ENCODE assay signal across 20 cellular contexts in genomic region chr2:134934150-134934549, GRCh38. TPM values are rescaled to one million over a fixed set of nuclear protein-coding genes. Genes with fewer than 3 reads are reported as not detected.
DNase-seq lines count a peak whose midpoint lies in the region; ATAC-seq, FAIRE-seq and TF ChIP-seq lines count a peak whose summit lies in the region.
"Had no signal": no experiment of that assay in that cellular context is flagged by ENCODE, and none has a peak within 500 bp of the region (broad histone marks: within the 10 kb centered on the region; RNA-seq: fewer than 3 reads in every experiment).

No MANE protein-coding gene starts in this region.

- no peak for TF ChIP-seq CTCF in natural killer cell (IDR thresholded peaks at IDR 0.05)
- TF ChIP-seq CTCF in HepG2 (CRISPR knock-in tag; IDR thresholded peaks at IDR 0.05): no peak

- in situ Hi-C loops in HepG2 (cut with HindIII; ENCODE audit: extremely low pct_ligation_motif_present, low pct_unique_long_range_greater_than_20kb): no loop called here

- no peaks in the 10 kb centered on the region for H3K9me3 Mint-ChIP-seq in natural killer cell
- H3K9me3 Mint-ChIP-seq in natural killer cell treated with Interleukin-12 subunit alpha and Interleukin-12 subunit beta and Interleukin-15 and Interleukin-18, amount 100 ng/mL, for 72 hours: no peaks in the 10 kb centered on the region
- H3K9me3 Mint-ChIP-seq: brain had no signal

- H3K27me3 Mint-ChIP-seq in natural killer cell (ENCODE audit: low read depth in 2 of 2) (no peaks in the 10 kb centered on the region), T-helper 17 cell (no peaks in the 10 kb centered on the region)
- no peaks in the 10 kb centered on the region for H3K27me3 Mint-ChIP-seq in natural killer cell treated with Interleukin-12 subunit alpha and Interleukin-12 subunit beta and Interleukin-15 and Interleukin-18, amount 100 ng/mL, for 72 hours
- H3K27me3 Mint-ChIP-seq: brain had no signal

- H3K27ac Mint-ChIP-seq in natural killer cell: peak overlapping the region; percentile 31 to 33
- H3K27ac Mint-ChIP-seq in natural killer cell treated with Interleukin-12 subunit alpha and Interleukin-12 subunit beta and Interleukin-15 and Interleukin-18, amount 100 ng/mL, for 72 hours: peak overlapping the region in 1 of 2 donors; percentile 71
- H3K27ac Mint-ChIP-seq in T-helper 17 cell: peak overlapping the region; percentile 11

- DNase-seq in natural killer cell: no peak
- DNase-seq in natural killer cell treated with Interleukin-12 subunit alpha and Interleukin-12 subunit beta and Interleukin-15 and Interleukin-18, amount 100 ng/mL, for 72 hours (ENCODE audit: low spot score): no peak
- no peak for DNase-seq in T-helper 17 cell
- DNase-seq in HepG2 (ENCODE audit: low spot score): no peak
- no peak for DNase-seq in DMS53 treated with DMSO at 0.1 percent for 48 hours (lab: John Stamatoyannopoulos, UW; ENCODE audit: unreplicated experiment)
- DNase-seq in MV-4-11 (lab: John Stamatoyannopoulos, UW): no peak
- no peak for DNase-seq in UCSD-AML1 (lab: John Stamatoyannopoulos, UW; ENCODE audit: unreplicated experiment)
- no peak for DNase-seq in medulla oblongata (ENCODE audit: extremely low spot score)
- DNase-seq: activated CD4-positive, alpha-beta T cell treated with anti-CD3 and anti-CD28 coated beads for 4 hours; activated naive CD4-positive, alpha-beta T cell treated with anti-CD3 and anti-CD28 coated beads, Interleukin-2, amount 50 U/mL, for 16 hours; COR-L47; cortex of kidney; KG1; NCI-H1105; NCI-H2107; NCI-H524; SIG-M5; stimulated activated CD4-positive, alpha-beta T cell treated with anti-CD3 and anti-CD28 coated beads, Interleukin-2, amount 100 ng/mL, for 24 hours had no signal

- ATAC-seq in natural killer cell (no peak), T-helper 17 cell (no peak), HepG2 (no peak)
- no peak for ATAC-seq in natural killer cell treated with Interleukin-12 subunit alpha and Interleukin-12 subunit beta and Interleukin-15 and Interleukin-18, amount 100 ng/mL, for 72 hours
- ATAC-seq: gastroesophageal sphincter had no signal

- no peak for TF ChIP-seq POLR2A in HepG2 (IDR thresholded peaks at IDR 0.05; ENCODE audit: insufficient read depth in 1 of 2, low read depth in 2 of 2, low read length in 2 of 2)

- H3K4me3 Mint-ChIP-seq in natural killer cell (no peak overlapping the region), T-helper 17 cell (no peak overlapping the region)
- no peak overlapping the region for H3K4me3 Mint-ChIP-seq in natural killer cell treated with Interleukin-12 subunit alpha and Interleukin-12 subunit beta and Interleukin-15 and Interleukin-18, amount 100 ng/mL, for 72 hours
- H3K4me3 Mint-ChIP-seq: brain had no signal

- no peak overlapping the region for H3K4me3 ChIP-seq in HepG2 (replicated peaks in 1 of 3; ENCODE audit: insufficient read depth in 1 of 3, low read depth in 2 of 3, low read length in 3 of 3)
- H3K4me3 ChIP-seq: gastroesophageal sphincter had no signal

- H3K4me2 ChIP-seq in HepG2 (ENCODE audit: low read depth, low read length): no peak overlapping the region

- peaks cover 93% of the 10 kb centered on the region for H3K79me2 ChIP-seq in HepG2 (ENCODE audit: insufficient read depth, low read length)

- POLR2A ChIA-PET in HepG2 (lab: Yijun Ruan, JAX): no interaction called here

- H3K36me3 ChIP-seq in HepG2 (replicated peaks in 1 of 2; ENCODE audit: control insufficient read depth in 1 of 2, insufficient read depth in 2 of 2, low read length in 2 of 2): peaks cover 2 to 33% of the 10 kb centered on the region in 2 experiments

- TF ChIP-seq RAD21 in HepG2 (CRISPR knock-in tag; IDR thresholded peaks at IDR 0.05): no peak

- no peak overlapping the region for H3K9ac ChIP-seq in HepG2 (ENCODE audit: insufficient read depth, low read depth, low read length)

- CTCF ChIA-PET in HepG2 (lab: Yijun Ruan, JAX; ENCODE audit: low intra/inter-chr PET ratio, low total read pairs): no interaction called here

- no peaks in the 10 kb centered on the region for H3K36me3 Mint-ChIP-seq in natural killer cell
- H3K36me3 Mint-ChIP-seq in natural killer cell treated with Interleukin-12 subunit alpha and Interleukin-12 subunit beta and Interleukin-15 and Interleukin-18, amount 100 ng/mL, for 72 hours: peaks cover 4% of the 10 kb centered on the region
- peaks cover 5% of the 10 kb centered on the region for H3K36me3 Mint-ChIP-seq in T-helper 17 cell (ENCODE audit: low read depth)

- TF ChIP-seq EP300 in HepG2 (IDR thresholded peaks at IDR 0.05; ENCODE audit: low read depth in 2 of 2, low read length in 2 of 2) (no peak), HepG2 (CRISPR knock-in tag; IDR thresholded peaks at IDR 0.05; ENCODE audit: borderline replicate concordance) (no peak)

- 91% methylated on average over 2 of the region's 2 CpGs for WGBS in HepG2 (ENCODE audit: low lambda C conversion rate)

- no peak for FAIRE-seq in HepG2 (lab: Jason Lieb, UNC)

- intact Hi-C loops in natural killer cell (cut with micrococcal nuclease) (no loop called here), HepG2 (cut with micrococcal nuclease; ENCODE audit: unreplicated experiment) (loop anchor here (10.0 kb wide), 1 partner anchor 1051 kb away; the partner anchor contains the start of gene DARS1)

- no peaks in the 10 kb centered on the region for H3K27me3 ChIP-seq in HepG2 (ENCODE audit: control insufficient read depth in 1 of 2, insufficient read depth in 2 of 2, low read length in 2 of 2)
- H3K27me3 ChIP-seq: gastroesophageal sphincter had no signal

- H3K27ac ChIP-seq in HepG2 (ENCODE audit: extremely low read length, insufficient read depth, low read length): peak overlapping the region; percentile 0
- H3K27ac ChIP-seq: gastroesophageal sphincter had no signal

- H3K9me3 ChIP-seq in T-helper 17 cell (ENCODE audit: control insufficient read depth, low read length, poor library complexity, severe bottlenecking): no peaks in the 10 kb centered on the region
- H3K9me3 ChIP-seq in HepG2 (ENCODE audit: low read length): no peaks in the 10 kb centered on the region
- H3K9me3 ChIP-seq: gastroesophageal sphincter had no signal

- H2AFZ ChIP-seq in HepG2 (ENCODE audit: low read length): no peak overlapping the region

- peaks cover 73% of the 10 kb centered on the region for H4K20me1 ChIP-seq in HepG2 (ENCODE audit: insufficient read depth, low read length)

- BruUV-seq in HepG2 (replicated peaks; lab: Mats Ljungman, UMichigan): no TSS peak

- H3K4me1 Mint-ChIP-seq in natural killer cell: peaks cover 53 to 63% of the 10 kb centered on the region in 2 donors
- H3K4me1 Mint-ChIP-seq in natural killer cell treated with Interleukin-12 subunit alpha and Interleukin-12 subunit beta and Interleukin-15 and Interleukin-18, amount 100 ng/mL, for 72 hours (ENCODE audit: low read depth in 2 of 2): peaks cover 32 to 37% of the 10 kb centered on the region in 2 donors
- H3K4me1 Mint-ChIP-seq in T-helper 17 cell: peaks cover 39% of the 10 kb centered on the region

- H3K4me1 ChIP-seq in HepG2 (ENCODE audit: insufficient read depth, low read length): peaks cover 44% of the 10 kb centered on the region

TF ChIP-seq in HepG2, 621 proteins besides CTCF, POLR2A, EP300 and RAD21:
- no peak for TF ChIP-seq BRD4 (CRISPR knock-in tag; IDR thresholded peaks at IDR 0.05)
- TF ChIP-seq HOXA5 (CRISPR knock-in tag; IDR thresholded peaks at IDR 0.05): no peak
- TF ChIP-seq ZNF782 (CRISPR knock-in tag; IDR thresholded peaks at IDR 0.05; ENCODE audit: borderline replicate concordance): no peak

RNA-seq across cellular contexts. Expression of gene CCNT2, which starts 15.5 kb away (rescaled TPM):
- total RNA-seq in natural killer cell (10 to 100 TPM; 86.9 to 93.1 (median 87.8) TPM), T-helper 17 cell (10 to 100 TPM; 56.9 to 80.5 TPM), HepG2 (2016; rRNA removed; fragmentation: Illumina TruSeq; extraction: Trizol) (31.2 and 34.4 TPM in 2 replicates)
- 10 to 100 TPM; 38.9 to 55.8 TPM for total RNA-seq in natural killer cell treated with Interleukin-12 subunit alpha and Interleukin-12 subunit beta and Interleukin-15 and Interleukin-18, amount 100 ng/mL, for 72 hours
- 11.1 and 11.5 TPM in 2 replicates for total RNA-seq in HepG2 (2016; cell fraction: cytosol; rRNA removed; fragmentation: Illumina TruSeq; extraction: Trizol; ENCODE audit: low read depth)
- 30.1 and 32.4 TPM in 2 replicates for total RNA-seq in HepG2 (2016; cell fraction: insoluble cytoplasmic fraction; rRNA removed; fragmentation: Illumina TruSeq; extraction: Trizol)
- 9.5 and 11.8 TPM in 2 replicates for total RNA-seq in HepG2 (2016; cell fraction: membrane; rRNA removed; fragmentation: Illumina TruSeq; extraction: Trizol)
- 89.2 and 92.5 TPM in 2 replicates for total RNA-seq in HepG2 (2016; cell fraction: nucleus; rRNA removed; fragmentation: Illumina TruSeq; extraction: Trizol)
- 20.5 and 22.1 TPM in 2 replicates for polyA plus RNA-seq in HepG2 (2011; rRNA removed)
- polyA plus RNA-seq in HepG2 (2011; cell fraction: cytosol; rRNA removed): 7.2 and 8.5 TPM in 2 replicates
- 44.4 and 46.0 TPM in 2 replicates for polyA plus RNA-seq in HepG2 (2011; cell fraction: nucleus; rRNA removed)
- polyA plus RNA-seq in HepG2 (2012): 19.5 and 23.0 TPM in 2 replicates
- polyA plus RNA-seq in HepG2 (2016; cell fraction: cytosol; fragmentation: Illumina TruSeq; extraction: Trizol; ENCODE audit: low read depth): 0.57 and 0.70 TPM in 2 replicates
- 19.6 and 20.9 TPM in 2 replicates for polyA plus RNA-seq in HepG2 (2016; cell fraction: insoluble cytoplasmic fraction; fragmentation: Illumina TruSeq; extraction: Trizol; ENCODE audit: low read depth)
- 2.3 and 2.4 TPM in 2 replicates for polyA plus RNA-seq in HepG2 (2016; cell fraction: membrane; fragmentation: Illumina TruSeq; extraction: Trizol; ENCODE audit: low read depth)
- 96.7 and 102 TPM in 2 replicates for polyA plus RNA-seq in HepG2 (2016; cell fraction: nucleus; fragmentation: Illumina TruSeq; extraction: Trizol; ENCODE audit: insufficient read depth, low read depth)
- polyA minus RNA-seq in HepG2 (2011; rRNA and poly(A)+ RNA removed; ENCODE audit: low replicate concordance): 16.2 and 33.3 TPM in 2 replicates
- 23.0 and 26.5 TPM in 2 replicates for polyA minus RNA-seq in HepG2 (2011; cell fraction: cytosol; rRNA and poly(A)+ RNA removed)
- 175 and 178 TPM in 2 replicates for polyA minus RNA-seq in HepG2 (2011; cell fraction: nucleus; rRNA and poly(A)+ RNA removed)
